ENCODE assay signal across 15 cellular contexts in the genomic region with DNA sequence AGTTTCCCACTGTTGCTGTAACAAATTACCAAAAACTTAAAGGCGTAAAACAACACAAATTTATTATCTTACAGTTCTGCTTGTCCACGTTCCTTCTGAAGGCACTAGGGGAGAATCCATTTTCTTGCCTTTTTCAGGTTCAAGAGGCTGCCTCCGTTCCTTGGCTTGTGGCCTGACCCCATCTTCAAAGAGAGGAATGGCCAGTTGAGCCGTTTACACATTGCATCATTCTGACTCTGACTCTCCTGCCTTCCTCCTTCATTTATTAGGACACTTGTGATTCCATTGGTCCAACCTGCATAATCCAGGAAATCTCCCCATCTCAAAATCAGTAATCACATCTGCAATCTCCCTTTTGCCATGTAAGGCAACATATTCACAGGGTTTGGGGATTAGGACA.
"Had no signal": no experiment of that assay in that cellular context is flagged by ENCODE, and none has a peak within 500 bp of the region (broad histone marks: within the 10 kb centered on the region; RNA-seq: fewer than 3 reads in every experiment).

No MANE protein-coding gene starts in this region.

- H3K27me3 ChIP-seq: foreskin keratinocyte, ovary, sigmoid colon, spleen had no signal

- H3K4me3 ChIP-seq: coronary artery, ovary, sigmoid colon, SK-N-MC, spleen had no signal

- H3K4me3 Mint-ChIP-seq: activated naive CD4-positive, alpha-beta T cell treated with anti-CD3 and anti-CD28 coated beads for 36 hours; immature natural killer cell; T-cell had no signal

- H3K9me3 ChIP-seq: ovary had no signal

- H3K4me1 ChIP-seq: foreskin keratinocyte had no signal

- DNase-seq: activated CD4-positive, CD25-positive, alpha-beta regulatory T cell treated with anti-CD3 and anti-CD28 coated beads, Interleukin-2, amount 50 U/mL, for 72 hours; activated CD8-positive, alpha-beta memory T cell treated with anti-CD3 and anti-CD28 coated beads for 24 hours; activated naive CD4-positive, alpha-beta T cell treated with anti-CD3 and anti-CD28 coated beads for 36 hours; central memory CD4-positive, alpha-beta T cell; effector CD4-positive, alpha-beta T cell; foreskin keratinocyte; glutamatergic neuron; immature natural killer cell; ovary; sigmoid colon; spleen; T-cell; T-helper 9 cell had no signal

- H3K36me3 ChIP-seq: ovary, sigmoid colon, spleen had no signal

- H3K27ac ChIP-seq: coronary artery, foreskin keratinocyte, ovary, sigmoid colon, SK-N-MC had no signal

- H3K27me3 Mint-ChIP-seq: T-cell had no signal
